Comparison of ENCODE assay signal across 15 cellular contexts in the genomic region with DNA sequence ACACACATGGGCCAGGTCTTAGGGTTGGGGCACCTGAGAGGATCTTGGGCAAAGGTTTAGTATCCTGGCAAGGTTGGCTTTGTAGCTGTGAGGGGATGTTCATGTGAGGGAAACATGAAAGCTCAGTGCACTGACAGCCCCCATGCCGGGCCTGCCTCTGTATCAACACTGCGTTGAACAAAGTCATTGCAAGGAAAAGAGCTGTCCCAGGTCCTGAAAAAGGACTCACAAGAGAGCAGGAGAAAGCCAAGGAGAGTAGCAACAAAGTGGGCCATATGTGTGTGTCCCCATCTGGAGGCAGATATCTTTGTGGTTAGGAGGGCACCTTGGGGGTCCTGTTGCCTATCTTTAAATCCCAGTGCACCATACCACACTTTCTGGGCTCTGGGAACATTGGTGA.
A peak's percentile ranks its signal among the peaks of the same experiment; 100 is the strongest.
DNase-seq lines count a peak whose midpoint lies in the region; ATAC-seq and TF ChIP-seq lines count a peak whose summit lies in the region.
"Had no signal": no experiment of that assay in that cellular context is flagged by ENCODE, and none has a peak within 500 bp of the region (broad histone marks: within the 10 kb centered on the region; RNA-seq: fewer than 3 reads in every experiment).

No MANE protein-coding gene starts in this region.

- no peaks in the 10 kb centered on the region for H3K9me2 ChIP-seq in hepatocyte (replicated peaks; ENCODE audit: insufficient read depth)

- peaks cover 14% of the 10 kb centered on the region for H3K9me3 Mint-ChIP-seq in stimulated activated effector memory CD8-positive, alpha-beta T cell treated with anti-CD3 and anti-CD28 coated beads, Interleukin-12 subunit alpha, Interleukin-12 subunit beta, amount 100 ng/mL, for 72 hours
- H3K9me3 Mint-ChIP-seq: central memory CD8-positive, alpha-beta T cell; stimulated activated naive B cell treated with anti-CD40 and anti-IgM and Interleukin-4, amounts not matched to agents 10 μg/mL and 1 μg/mL and 100 μg/mL, for 72 hours had no signal

- H3K36me3 ChIP-seq in hepatocyte (replicated peaks; ENCODE audit: insufficient read depth, low read depth) (no peaks in the 10 kb centered on the region), esophagus squamous epithelium (no peaks in the 10 kb centered on the region)
- H3K36me3 ChIP-seq: SJSA1 had no signal

- in situ Hi-C loops in Caki2 (cut with HindIII; ENCODE audit: low pct_unique_long_range_greater_than_20kb, low sequenced_read_pairs) = no loop called here

- H3K36me3 Mint-ChIP-seq in stimulated activated effector memory CD8-positive, alpha-beta T cell treated with anti-CD3 and anti-CD28 coated beads, Interleukin-12 subunit alpha, Interleukin-12 subunit beta, amount 100 ng/mL, for 72 hours = no peaks in the 10 kb centered on the region
- H3K36me3 Mint-ChIP-seq: CD4-positive, alpha-beta memory T cell; stimulated activated naive B cell treated with anti-CD40 and anti-IgM and Interleukin-4, amounts not matched to agents 10 μg/mL and 1 μg/mL and 100 μg/mL, for 72 hours had no signal

- H3K27me3 ChIP-seq in hepatocyte (no peaks in the 10 kb centered on the region), esophagus squamous epithelium (no peaks in the 10 kb centered on the region)
- H3K27me3 ChIP-seq: SJSA1 had no signal

- DNase-seq in Caki2 (ENCODE audit: low read depth) = peak; percentile 16
- DNase-seq in HK-2 (ENCODE audit: unreplicated experiment) = peak; percentile 9
- peak; percentile 6 for DNase-seq in SW480 (ENCODE audit: low spot score)
- DNase-seq in hepatocyte (ENCODE audit: low spot score) = peak; percentile 75
- DNase-seq in esophagus squamous epithelium (lab: John Stamatoyannopoulos, UW) = no peak
- no peak for DNase-seq in stimulated activated effector memory CD8-positive, alpha-beta T cell treated with anti-CD3 and anti-CD28 coated beads, Interleukin-12 subunit alpha, Interleukin-12 subunit beta, amount 100 ng/mL, for 72 hours (ENCODE audit: low spot score in 2 of 2)
- no peak for DNase-seq in NCI-H1092 treated with DMSO at 0.1 percent for 48 hours (lab: John Stamatoyannopoulos, UW)
- DNase-seq: head of caudate nucleus; NCI-H2081; stimulated activated CD4-positive, alpha-beta T cell treated with anti-CD3 and anti-CD28 coated beads, Interleukin-15, amount 100 ng/mL, for 24 hours; stimulated activated naive B cell treated with anti-CD40 and anti-IgM and Interleukin-4, amounts not matched to agents 10 μg/mL and 1 μg/mL and 100 μg/mL, for 72 hours had no signal

- H3K4me2 ChIP-seq in hepatocyte = no peak overlapping the region

- no peak overlapping the region for H2AFZ ChIP-seq in hepatocyte

- H3K4me1 Mint-ChIP-seq in stimulated activated effector memory CD8-positive, alpha-beta T cell treated with anti-CD3 and anti-CD28 coated beads, Interleukin-12 subunit alpha, Interleukin-12 subunit beta, amount 100 ng/mL, for 72 hours = no peaks in the 10 kb centered on the region
- H3K4me1 Mint-ChIP-seq: CD4-positive, alpha-beta memory T cell; central memory CD8-positive, alpha-beta T cell; stimulated activated naive B cell treated with anti-CD40 and anti-IgM and Interleukin-4, amounts not matched to agents 10 μg/mL and 1 μg/mL and 100 μg/mL, for 72 hours had no signal

- no peak for TF ChIP-seq POLR2A in esophagus squamous epithelium (IDR thresholded peaks at IDR 0.05)

- H3K4me3 Mint-ChIP-seq in stimulated activated effector memory CD8-positive, alpha-beta T cell treated with anti-CD3 and anti-CD28 coated beads, Interleukin-12 subunit alpha, Interleukin-12 subunit beta, amount 100 ng/mL, for 72 hours = no peak overlapping the region
- H3K4me3 Mint-ChIP-seq: central memory CD8-positive, alpha-beta T cell; stimulated activated naive B cell treated with anti-CD40 and anti-IgM and Interleukin-4, amounts not matched to agents 10 μg/mL and 1 μg/mL and 100 μg/mL, for 72 hours had no signal

- H3K9me3 ChIP-seq in hepatocyte (ENCODE audit: low read depth) (no peaks in the 10 kb centered on the region), esophagus squamous epithelium (no peaks in the 10 kb centered on the region)
- H3K9me3 ChIP-seq: SJSA1 had no signal

- no peak overlapping the region for H3K4me3 ChIP-seq in hepatocyte
- no peak overlapping the region for H3K4me3 ChIP-seq in esophagus squamous epithelium
- H3K4me3 ChIP-seq: SJSA1 had no signal

- no peak overlapping the region for H3K27ac Mint-ChIP-seq in stimulated activated effector memory CD8-positive, alpha-beta T cell treated with anti-CD3 and anti-CD28 coated beads, Interleukin-12 subunit alpha, Interleukin-12 subunit beta, amount 100 ng/mL, for 72 hours
- H3K27ac Mint-ChIP-seq: CD4-positive, alpha-beta memory T cell; stimulated activated naive B cell treated with anti-CD40 and anti-IgM and Interleukin-4, amounts not matched to agents 10 μg/mL and 1 μg/mL and 100 μg/mL, for 72 hours had no signal

- ATAC-seq in HG02642 (IDR thresholded peaks at IDR 0.05; ENCODE audit: poor library complexity, unreplicated experiment) = no peak
- no peak for ATAC-seq in stimulated activated effector memory CD8-positive, alpha-beta T cell treated with anti-CD3 and anti-CD28 coated beads, Interleukin-12 subunit alpha, Interleukin-12 subunit beta, amount 100 ng/mL, for 72 hours
- ATAC-seq: stimulated activated naive B cell treated with anti-CD40 and anti-IgM and Interleukin-4, amounts not matched to agents 10 μg/mL and 1 μg/mL and 100 μg/mL, for 72 hours had no signal

- no peaks in the 10 kb centered on the region for H4K20me1 ChIP-seq in hepatocyte (ENCODE audit: insufficient read depth, poor library complexity, severe bottlenecking)

- H3K27ac ChIP-seq in hepatocyte = no peak overlapping the region
- H3K27ac ChIP-seq in esophagus squamous epithelium = no peak overlapping the region
- H3K27ac ChIP-seq: SJSA1 had no signal

- intact Hi-C loops in esophagus squamous epithelium (cut with DNase I) = no loop called here

- no peaks in the 10 kb centered on the region for H3K79me2 ChIP-seq in hepatocyte

- TF ChIP-seq CTCF in hepatocyte (IDR thresholded peaks at IDR 0.05; ENCODE audit: poor library complexity) = no peak
- no peak for TF ChIP-seq CTCF in esophagus squamous epithelium (IDR thresholded peaks at IDR 0.05)

- H3K4me1 ChIP-seq in hepatocyte (ENCODE audit: insufficient read depth) = no peaks in the 10 kb centered on the region
- no peaks in the 10 kb centered on the region for H3K4me1 ChIP-seq in esophagus squamous epithelium
- H3K4me1 ChIP-seq: SJSA1 had no signal

- 8% methylated on average over 2 of the region's 2 CpGs for WGBS in hepatocyte (ENCODE audit: low lambda C conversion rate, missing lambda C conversion rate)
- WGBS in esophagus squamous epithelium, 2 donors = 10 to 27% methylated on average over 2 of the region's 2 CpGs

Comparison
In these comparisons a context has a peak if more than half of its experiments do, and no peak if none do; other contexts are left out.
1. DNase-seq: peak in Caki2 (single experiment), HK-2 (single experiment), SW480 (single experiment) and hepatocyte (single experiment); none in esophagus squamous epithelium (single experiment), stimulated activated effector memory CD8-positive, alpha-beta T cell treated with anti-CD3 and anti-CD28 coated beads, Interleukin-12 subunit alpha, Interleukin-12 subunit beta, amount 100 ng/mL, for 72 hours (0 of 2) and NCI-H1092 treated with DMSO at 0.1 percent for 48 hours (single experiment).